ENCODE assay signal across 3 cellular contexts in the genomic region with DNA sequence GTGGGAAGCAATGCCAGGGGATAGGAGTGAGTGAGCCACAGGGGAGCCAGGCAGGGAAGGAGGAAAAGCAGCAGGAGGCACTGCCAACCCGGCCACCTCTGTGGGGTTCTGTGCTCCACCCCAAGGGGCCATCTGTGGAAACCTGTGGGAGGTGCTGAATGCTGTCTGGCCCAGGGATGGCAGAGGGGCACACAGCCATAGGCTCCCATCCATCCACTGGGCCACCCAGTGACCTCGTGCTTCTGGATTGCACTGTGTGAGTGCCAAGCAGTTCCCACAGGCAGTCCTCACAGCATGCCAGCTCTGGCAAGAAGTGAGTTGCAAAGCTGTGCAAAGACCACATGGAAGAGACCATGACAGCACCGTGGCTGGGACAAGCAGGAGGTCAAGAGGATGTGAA.
TF ChIP-seq lines count a peak whose summit lies in the region.

No MANE protein-coding gene starts in this region.

TF ChIP-seq in SK-N-SH treated with all-trans-retinoic acid at 6 μM for 48 hours, 23 proteins besides CTCF, POLR2A, EP300 and RAD21 (continues in another document):
- TF ChIP-seq GLIS3 (CRISPR knock-in tag; IDR thresholded peaks at IDR 0.05) (no peak), ESRRG (CRISPR knock-in tag; IDR thresholded peaks at IDR 0.05) (no peak), ZFP30 (CRISPR knock-in tag; IDR thresholded peaks at IDR 0.05) (no peak), ARNTL (CRISPR knock-in tag; IDR thresholded peaks at IDR 0.05; ENCODE audit: borderline replicate concordance, low read depth) (no peak), ZNF565 (CRISPR knock-in tag; conservative IDR thresholded peaks at IDR 0.05; ENCODE audit: low read depth) (no peak), SNAI2 (CRISPR knock-in tag; IDR thresholded peaks at IDR 0.05) (no peak)
- TF ChIP-seq, protein P1, sequence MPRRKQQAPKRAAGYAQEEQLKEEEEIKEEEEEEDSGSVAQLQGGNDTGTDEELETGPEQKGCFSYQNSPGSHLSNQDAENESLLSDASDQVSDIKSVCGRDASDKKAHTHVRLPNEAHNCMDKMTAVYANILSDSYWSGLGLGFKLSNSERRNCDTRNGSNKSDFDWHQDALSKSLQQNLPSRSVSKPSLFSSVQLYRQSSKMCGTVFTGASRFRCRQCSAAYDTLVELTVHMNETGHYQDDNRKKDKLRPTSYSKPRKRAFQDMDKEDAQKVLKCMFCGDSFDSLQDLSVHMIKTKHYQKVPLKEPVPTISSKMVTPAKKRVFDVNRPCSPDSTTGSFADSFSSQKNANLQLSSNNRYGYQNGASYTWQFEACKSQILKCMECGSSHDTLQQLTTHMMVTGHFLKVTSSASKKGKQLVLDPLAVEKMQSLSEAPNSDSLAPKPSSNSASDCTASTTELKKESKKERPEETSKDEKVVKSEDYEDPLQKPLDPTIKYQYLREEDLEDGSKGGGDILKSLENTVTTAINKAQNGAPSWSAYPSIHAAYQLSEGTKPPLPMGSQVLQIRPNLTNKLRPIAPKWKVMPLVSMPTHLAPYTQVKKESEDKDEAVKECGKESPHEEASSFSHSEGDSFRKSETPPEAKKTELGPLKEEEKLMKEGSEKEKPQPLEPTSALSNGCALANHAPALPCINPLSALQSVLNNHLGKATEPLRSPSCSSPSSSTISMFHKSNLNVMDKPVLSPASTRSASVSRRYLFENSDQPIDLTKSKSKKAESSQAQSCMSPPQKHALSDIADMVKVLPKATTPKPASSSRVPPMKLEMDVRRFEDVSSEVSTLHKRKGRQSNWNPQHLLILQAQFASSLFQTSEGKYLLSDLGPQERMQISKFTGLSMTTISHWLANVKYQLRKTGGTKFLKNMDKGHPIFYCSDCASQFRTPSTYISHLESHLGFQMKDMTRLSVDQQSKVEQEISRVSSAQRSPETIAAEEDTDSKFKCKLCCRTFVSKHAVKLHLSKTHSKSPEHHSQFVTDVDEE (CRISPR knock-in tag; IDR thresholded peaks at IDR 0.05), result no peak
- TF ChIP-seq, protein P2, sequence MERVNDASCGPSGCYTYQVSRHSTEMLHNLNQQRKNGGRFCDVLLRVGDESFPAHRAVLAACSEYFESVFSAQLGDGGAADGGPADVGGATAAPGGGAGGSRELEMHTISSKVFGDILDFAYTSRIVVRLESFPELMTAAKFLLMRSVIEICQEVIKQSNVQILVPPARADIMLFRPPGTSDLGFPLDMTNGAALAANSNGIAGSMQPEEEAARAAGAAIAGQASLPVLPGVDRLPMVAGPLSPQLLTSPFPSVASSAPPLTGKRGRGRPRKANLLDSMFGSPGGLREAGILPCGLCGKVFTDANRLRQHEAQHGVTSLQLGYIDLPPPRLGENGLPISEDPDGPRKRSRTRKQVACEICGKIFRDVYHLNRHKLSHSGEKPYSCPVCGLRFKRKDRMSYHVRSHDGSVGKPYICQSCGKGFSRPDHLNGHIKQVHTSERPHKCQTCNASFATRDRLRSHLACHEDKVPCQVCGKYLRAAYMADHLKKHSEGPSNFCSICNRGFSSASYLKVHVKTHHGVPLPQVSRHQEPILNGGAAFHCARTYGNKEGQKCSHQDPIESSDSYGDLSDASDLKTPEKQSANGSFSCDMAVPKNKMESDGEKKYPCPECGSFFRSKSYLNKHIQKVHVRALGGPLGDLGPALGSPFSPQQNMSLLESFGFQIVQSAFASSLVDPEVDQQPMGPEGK (CRISPR knock-in tag; IDR thresholded peaks at IDR 0.05; ENCODE audit: borderline replicate concordance), result no peak
- TF ChIP-seq, protein P3, sequence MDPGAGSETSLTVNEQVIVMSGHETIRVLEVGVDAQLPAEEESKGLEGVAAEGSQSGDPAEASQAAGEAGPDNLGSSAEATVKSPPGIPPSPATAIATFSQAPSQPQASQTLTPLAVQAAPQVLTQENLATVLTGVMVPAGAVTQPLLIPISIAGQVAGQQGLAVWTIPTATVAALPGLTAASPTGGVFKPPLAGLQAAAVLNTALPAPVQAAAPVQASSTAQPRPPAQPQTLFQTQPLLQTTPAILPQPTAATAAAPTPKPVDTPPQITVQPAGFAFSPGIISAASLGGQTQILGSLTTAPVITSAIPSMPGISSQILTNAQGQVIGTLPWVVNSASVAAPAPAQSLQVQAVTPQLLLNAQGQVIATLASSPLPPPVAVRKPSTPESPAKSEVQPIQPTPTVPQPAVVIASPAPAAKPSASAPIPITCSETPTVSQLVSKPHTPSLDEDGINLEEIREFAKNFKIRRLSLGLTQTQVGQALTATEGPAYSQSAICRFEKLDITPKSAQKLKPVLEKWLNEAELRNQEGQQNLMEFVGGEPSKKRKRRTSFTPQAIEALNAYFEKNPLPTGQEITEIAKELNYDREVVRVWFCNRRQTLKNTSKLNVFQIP (CRISPR knock-in tag; IDR thresholded peaks at IDR 0.05; ENCODE audit: borderline replicate concordance, low read depth), result no peak

TF ChIP-seq in SK-N-SH, 30 proteins besides CTCF, POLR2A, EP300 and RAD21:
- TF ChIP-seq ELF1 (IDR thresholded peaks at IDR 0.05), result no peak
- TF ChIP-seq FOXM1 (IDR thresholded peaks at IDR 0.05; ENCODE audit: low read depth), result no peak
- no peak for TF ChIP-seq POLR2AphosphoS5 (IDR thresholded peaks at IDR 0.05; ENCODE audit: low read depth, low read length)
- TF ChIP-seq TCF12 (IDR thresholded peaks at IDR 0.05), result no peak
- no peak for TF ChIP-seq GATA2 (CRISPR knock-in tag; IDR thresholded peaks at IDR 0.05)
- TF ChIP-seq RFX5 (IDR thresholded peaks at IDR 0.05; ENCODE audit: low read length), result no peak
- no peak for TF ChIP-seq RCOR1 (IDR thresholded peaks at IDR 0.05; ENCODE audit: low read length)
- no peak for TF ChIP-seq NRF1 (IDR thresholded peaks at IDR 0.05; ENCODE audit: low read depth, low read length)
- TF ChIP-seq, protein P4, sequence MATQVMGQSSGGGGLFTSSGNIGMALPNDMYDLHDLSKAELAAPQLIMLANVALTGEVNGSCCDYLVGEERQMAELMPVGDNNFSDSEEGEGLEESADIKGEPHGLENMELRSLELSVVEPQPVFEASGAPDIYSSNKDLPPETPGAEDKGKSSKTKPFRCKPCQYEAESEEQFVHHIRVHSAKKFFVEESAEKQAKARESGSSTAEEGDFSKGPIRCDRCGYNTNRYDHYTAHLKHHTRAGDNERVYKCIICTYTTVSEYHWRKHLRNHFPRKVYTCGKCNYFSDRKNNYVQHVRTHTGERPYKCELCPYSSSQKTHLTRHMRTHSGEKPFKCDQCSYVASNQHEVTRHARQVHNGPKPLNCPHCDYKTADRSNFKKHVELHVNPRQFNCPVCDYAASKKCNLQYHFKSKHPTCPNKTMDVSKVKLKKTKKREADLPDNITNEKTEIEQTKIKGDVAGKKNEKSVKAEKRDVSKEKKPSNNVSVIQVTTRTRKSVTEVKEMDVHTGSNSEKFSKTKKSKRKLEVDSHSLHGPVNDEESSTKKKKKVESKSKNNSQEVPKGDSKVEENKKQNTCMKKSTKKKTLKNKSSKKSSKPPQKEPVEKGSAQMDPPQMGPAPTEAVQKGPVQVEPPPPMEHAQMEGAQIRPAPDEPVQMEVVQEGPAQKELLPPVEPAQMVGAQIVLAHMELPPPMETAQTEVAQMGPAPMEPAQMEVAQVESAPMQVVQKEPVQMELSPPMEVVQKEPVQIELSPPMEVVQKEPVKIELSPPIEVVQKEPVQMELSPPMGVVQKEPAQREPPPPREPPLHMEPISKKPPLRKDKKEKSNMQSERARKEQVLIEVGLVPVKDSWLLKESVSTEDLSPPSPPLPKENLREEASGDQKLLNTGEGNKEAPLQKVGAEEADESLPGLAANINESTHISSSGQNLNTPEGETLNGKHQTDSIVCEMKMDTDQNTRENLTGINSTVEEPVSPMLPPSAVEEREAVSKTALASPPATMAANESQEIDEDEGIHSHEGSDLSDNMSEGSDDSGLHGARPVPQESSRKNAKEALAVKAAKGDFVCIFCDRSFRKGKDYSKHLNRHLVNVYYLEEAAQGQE (IDR thresholded peaks at IDR 0.05; ENCODE audit: low read depth, low read length), result no peak

TF ChIP-seq in IMR-90, 13 proteins besides CTCF, POLR2A, EP300 and RAD21:
- TF ChIP-seq, protein P5, sequence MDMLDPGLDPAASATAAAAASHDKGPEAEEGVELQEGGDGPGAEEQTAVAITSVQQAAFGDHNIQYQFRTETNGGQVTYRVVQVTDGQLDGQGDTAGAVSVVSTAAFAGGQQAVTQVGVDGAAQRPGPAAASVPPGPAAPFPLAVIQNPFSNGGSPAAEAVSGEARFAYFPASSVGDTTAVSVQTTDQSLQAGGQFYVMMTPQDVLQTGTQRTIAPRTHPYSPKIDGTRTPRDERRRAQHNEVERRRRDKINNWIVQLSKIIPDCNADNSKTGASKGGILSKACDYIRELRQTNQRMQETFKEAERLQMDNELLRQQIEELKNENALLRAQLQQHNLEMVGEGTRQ (IDR thresholded peaks at IDR 0.05; ENCODE audit: low read depth, low read length), result no peak
- TF ChIP-seq SMC3 (IDR thresholded peaks at IDR 0.05; ENCODE audit: low read depth, low read length) (no peak), BHLHE40 (IDR thresholded peaks at IDR 0.05; ENCODE audit: low read depth, low read length) (no peak)
